In the genomic region with DNA sequence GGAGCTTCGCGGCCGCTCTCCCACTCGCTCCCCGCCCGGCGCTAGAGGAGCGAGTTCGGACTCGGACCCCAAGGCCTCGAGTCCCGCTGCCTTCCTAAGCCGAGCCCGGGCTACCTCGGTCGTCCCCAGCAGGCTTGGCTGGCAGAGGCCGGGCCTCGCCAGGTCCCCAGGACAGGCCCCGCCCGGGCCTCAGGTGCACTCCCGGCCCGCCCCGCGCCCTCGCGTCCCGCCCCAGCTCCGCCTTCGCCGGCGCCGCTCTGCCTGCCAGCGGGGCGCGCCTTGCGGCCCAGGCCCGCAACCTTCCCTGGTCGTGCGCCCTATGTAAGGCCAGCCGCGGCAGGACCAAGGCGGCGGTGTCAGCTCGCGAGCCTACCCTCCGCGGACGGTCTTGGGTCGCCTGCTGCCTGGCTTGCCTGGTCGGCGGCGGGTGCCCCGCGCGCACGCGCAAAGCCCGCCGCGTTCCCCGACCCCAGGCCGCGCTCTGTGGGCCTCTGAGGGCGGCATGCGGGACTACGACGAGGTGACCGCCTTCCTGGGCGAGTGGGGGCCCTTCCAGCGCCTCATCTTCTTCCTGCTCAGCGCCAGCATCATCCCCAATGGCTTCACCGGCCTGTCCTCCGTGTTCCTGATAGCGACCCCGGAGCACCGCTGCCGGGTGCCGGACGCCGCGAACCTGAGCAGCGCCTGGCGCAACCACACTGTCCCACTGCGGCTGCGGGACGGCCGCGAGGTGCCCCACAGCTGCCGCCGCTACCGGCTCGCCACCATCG, we compare ENCODE assay signal across 1 cellular context.
TF ChIP-seq lines count a peak whose summit lies in the region.

SLC22A5 (plus strand) TSS at position 240 of the 770 bp plus-strand sequence; CDS start at position 503, 263 bp downstream.

TF ChIP-seq in K562, 482 proteins besides CTCF, POLR2A, EP300 and RAD21 (continued from another document and continues in another):
- TF ChIP-seq, protein P1, sequence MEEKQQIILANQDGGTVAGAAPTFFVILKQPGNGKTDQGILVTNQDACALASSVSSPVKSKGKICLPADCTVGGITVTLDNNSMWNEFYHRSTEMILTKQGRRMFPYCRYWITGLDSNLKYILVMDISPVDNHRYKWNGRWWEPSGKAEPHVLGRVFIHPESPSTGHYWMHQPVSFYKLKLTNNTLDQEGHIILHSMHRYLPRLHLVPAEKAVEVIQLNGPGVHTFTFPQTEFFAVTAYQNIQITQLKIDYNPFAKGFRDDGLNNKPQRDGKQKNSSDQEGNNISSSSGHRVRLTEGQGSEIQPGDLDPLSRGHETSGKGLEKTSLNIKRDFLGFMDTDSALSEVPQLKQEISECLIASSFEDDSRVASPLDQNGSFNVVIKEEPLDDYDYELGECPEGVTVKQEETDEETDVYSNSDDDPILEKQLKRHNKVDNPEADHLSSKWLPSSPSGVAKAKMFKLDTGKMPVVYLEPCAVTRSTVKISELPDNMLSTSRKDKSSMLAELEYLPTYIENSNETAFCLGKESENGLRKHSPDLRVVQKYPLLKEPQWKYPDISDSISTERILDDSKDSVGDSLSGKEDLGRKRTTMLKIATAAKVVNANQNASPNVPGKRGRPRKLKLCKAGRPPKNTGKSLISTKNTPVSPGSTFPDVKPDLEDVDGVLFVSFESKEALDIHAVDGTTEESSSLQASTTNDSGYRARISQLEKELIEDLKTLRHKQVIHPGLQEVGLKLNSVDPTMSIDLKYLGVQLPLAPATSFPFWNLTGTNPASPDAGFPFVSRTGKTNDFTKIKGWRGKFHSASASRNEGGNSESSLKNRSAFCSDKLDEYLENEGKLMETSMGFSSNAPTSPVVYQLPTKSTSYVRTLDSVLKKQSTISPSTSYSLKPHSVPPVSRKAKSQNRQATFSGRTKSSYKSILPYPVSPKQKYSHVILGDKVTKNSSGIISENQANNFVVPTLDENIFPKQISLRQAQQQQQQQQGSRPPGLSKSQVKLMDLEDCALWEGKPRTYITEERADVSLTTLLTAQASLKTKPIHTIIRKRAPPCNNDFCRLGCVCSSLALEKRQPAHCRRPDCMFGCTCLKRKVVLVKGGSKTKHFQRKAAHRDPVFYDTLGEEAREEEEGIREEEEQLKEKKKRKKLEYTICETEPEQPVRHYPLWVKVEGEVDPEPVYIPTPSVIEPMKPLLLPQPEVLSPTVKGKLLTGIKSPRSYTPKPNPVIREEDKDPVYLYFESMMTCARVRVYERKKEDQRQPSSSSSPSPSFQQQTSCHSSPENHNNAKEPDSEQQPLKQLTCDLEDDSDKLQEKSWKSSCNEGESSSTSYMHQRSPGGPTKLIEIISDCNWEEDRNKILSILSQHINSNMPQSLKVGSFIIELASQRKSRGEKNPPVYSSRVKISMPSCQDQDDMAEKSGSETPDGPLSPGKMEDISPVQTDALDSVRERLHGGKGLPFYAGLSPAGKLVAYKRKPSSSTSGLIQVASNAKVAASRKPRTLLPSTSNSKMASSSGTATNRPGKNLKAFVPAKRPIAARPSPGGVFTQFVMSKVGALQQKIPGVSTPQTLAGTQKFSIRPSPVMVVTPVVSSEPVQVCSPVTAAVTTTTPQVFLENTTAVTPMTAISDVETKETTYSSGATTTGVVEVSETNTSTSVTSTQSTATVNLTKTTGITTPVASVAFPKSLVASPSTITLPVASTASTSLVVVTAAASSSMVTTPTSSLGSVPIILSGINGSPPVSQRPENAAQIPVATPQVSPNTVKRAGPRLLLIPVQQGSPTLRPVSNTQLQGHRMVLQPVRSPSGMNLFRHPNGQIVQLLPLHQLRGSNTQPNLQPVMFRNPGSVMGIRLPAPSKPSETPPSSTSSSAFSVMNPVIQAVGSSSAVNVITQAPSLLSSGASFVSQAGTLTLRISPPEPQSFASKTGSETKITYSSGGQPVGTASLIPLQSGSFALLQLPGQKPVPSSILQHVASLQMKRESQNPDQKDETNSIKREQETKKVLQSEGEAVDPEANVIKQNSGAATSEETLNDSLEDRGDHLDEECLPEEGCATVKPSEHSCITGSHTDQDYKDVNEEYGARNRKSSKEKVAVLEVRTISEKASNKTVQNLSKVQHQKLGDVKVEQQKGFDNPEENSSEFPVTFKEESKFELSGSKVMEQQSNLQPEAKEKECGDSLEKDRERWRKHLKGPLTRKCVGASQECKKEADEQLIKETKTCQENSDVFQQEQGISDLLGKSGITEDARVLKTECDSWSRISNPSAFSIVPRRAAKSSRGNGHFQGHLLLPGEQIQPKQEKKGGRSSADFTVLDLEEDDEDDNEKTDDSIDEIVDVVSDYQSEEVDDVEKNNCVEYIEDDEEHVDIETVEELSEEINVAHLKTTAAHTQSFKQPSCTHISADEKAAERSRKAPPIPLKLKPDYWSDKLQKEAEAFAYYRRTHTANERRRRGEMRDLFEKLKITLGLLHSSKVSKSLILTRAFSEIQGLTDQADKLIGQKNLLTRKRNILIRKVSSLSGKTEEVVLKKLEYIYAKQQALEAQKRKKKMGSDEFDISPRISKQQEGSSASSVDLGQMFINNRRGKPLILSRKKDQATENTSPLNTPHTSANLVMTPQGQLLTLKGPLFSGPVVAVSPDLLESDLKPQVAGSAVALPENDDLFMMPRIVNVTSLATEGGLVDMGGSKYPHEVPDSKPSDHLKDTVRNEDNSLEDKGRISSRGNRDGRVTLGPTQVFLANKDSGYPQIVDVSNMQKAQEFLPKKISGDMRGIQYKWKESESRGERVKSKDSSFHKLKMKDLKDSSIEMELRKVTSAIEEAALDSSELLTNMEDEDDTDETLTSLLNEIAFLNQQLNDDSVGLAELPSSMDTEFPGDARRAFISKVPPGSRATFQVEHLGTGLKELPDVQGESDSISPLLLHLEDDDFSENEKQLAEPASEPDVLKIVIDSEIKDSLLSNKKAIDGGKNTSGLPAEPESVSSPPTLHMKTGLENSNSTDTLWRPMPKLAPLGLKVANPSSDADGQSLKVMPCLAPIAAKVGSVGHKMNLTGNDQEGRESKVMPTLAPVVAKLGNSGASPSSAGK (IDR thresholded peaks at IDR 0.05): peak; percentile 89
- TF ChIP-seq TAF9B (IDR thresholded peaks at IDR 0.05; ENCODE audit: partially characterized antibody) (no peak), PREB (CRISPR knock-in tag; IDR thresholded peaks at IDR 0.05) (0 out of 2 replicates have a peak, but pooled peaks have one; percentile 83), KDM5B (IDR thresholded peaks at IDR 0.05; ENCODE audit: insufficient replicate concordance, low read depth, low read length) (peak; percentile 47), MEF2D (tag; conservative IDR thresholded peaks at IDR 0.05; ENCODE audit: low read depth) (no peak), ATF1 (CRISPR knock-in tag; IDR thresholded peaks at IDR 0.05) (no peak), ATF1 (tag; IDR thresholded peaks at IDR 0.05) (0 out of 2 replicates have a peak, but pooled peaks have one; percentile 16), ZNF695 (CRISPR knock-in tag; IDR thresholded peaks at IDR 0.05) (no peak), CCNT2 (IDR thresholded peaks at IDR 0.05; ENCODE audit: borderline replicate concordance, extremely low read depth, insufficient read length, low read depth, low read length) (peak; percentile 68), SMARCA4 (IDR thresholded peaks at IDR 0.05) (no peak), CBFA2T2 (conservative IDR thresholded peaks at IDR 0.05) (no peak), SIN3B (IDR thresholded peaks at IDR 0.05; ENCODE audit: low read depth) (0 out of 2 replicates have a peak, but pooled peaks have one; percentile 27), HNRNPLL (IDR thresholded peaks at IDR 0.05; ENCODE audit: low read depth, low read length, poor library complexity, severe bottlenecking) (peak; percentile 35), MTA3 (IDR thresholded peaks at IDR 0.05; ENCODE audit: borderline replicate concordance) (0 out of 2 replicates have a peak, but pooled peaks have one; percentile 65), SOX6 (IDR thresholded peaks at IDR 0.05) (peak; percentile 28; the same call in 1 of the 2 replicates), PTRF (tag; IDR thresholded peaks at IDR 0.05) (no peak), ZFX (CRISPR knock-in tag; IDR thresholded peaks at IDR 0.05) (peak; percentile 98), ZNF609 (CRISPR knock-in tag; IDR thresholded peaks at IDR 0.05; ENCODE audit: borderline replicate concordance) (0 out of 2 replicates have a peak, but pooled peaks have one; percentile 80), LCOR (CRISPR knock-in tag; IDR thresholded peaks at IDR 0.05) (0 out of 2 replicates have a peak, but pooled peaks have one; percentile 17)
- TF ChIP-seq, protein P2, sequence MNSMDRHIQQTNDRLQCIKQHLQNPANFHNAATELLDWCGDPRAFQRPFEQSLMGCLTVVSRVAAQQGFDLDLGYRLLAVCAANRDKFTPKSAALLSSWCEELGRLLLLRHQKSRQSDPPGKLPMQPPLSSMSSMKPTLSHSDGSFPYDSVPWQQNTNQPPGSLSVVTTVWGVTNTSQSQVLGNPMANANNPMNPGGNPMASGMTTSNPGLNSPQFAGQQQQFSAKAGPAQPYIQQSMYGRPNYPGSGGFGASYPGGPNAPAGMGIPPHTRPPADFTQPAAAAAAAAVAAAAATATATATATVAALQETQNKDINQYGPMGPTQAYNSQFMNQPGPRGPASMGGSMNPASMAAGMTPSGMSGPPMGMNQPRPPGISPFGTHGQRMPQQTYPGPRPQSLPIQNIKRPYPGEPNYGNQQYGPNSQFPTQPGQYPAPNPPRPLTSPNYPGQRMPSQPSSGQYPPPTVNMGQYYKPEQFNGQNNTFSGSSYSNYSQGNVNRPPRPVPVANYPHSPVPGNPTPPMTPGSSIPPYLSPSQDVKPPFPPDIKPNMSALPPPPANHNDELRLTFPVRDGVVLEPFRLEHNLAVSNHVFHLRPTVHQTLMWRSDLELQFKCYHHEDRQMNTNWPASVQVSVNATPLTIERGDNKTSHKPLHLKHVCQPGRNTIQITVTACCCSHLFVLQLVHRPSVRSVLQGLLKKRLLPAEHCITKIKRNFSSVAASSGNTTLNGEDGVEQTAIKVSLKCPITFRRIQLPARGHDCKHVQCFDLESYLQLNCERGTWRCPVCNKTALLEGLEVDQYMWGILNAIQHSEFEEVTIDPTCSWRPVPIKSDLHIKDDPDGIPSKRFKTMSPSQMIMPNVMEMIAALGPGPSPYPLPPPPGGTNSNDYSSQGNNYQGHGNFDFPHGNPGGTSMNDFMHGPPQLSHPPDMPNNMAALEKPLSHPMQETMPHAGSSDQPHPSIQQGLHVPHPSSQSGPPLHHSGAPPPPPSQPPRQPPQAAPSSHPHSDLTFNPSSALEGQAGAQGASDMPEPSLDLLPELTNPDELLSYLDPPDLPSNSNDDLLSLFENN (IDR thresholded peaks at IDR 0.05; ENCODE audit: low read depth in 2 of 2, low read length in 2 of 2): no peak
- TF ChIP-seq, protein P3, sequence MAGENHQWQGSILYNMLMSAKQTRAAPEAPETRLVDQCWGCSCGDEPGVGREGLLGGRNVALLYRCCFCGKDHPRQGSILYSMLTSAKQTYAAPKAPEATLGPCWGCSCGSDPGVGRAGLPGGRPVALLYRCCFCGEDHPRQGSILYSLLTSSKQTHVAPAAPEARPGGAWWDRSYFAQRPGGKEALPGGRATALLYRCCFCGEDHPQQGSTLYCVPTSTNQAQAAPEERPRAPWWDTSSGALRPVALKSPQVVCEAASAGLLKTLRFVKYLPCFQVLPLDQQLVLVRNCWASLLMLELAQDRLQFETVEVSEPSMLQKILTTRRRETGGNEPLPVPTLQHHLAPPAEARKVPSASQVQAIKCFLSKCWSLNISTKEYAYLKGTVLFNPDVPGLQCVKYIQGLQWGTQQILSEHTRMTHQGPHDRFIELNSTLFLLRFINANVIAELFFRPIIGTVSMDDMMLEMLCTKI (IDR thresholded peaks at IDR 0.05; ENCODE audit: partially characterized antibody): no peak
- TF ChIP-seq, protein P4, sequence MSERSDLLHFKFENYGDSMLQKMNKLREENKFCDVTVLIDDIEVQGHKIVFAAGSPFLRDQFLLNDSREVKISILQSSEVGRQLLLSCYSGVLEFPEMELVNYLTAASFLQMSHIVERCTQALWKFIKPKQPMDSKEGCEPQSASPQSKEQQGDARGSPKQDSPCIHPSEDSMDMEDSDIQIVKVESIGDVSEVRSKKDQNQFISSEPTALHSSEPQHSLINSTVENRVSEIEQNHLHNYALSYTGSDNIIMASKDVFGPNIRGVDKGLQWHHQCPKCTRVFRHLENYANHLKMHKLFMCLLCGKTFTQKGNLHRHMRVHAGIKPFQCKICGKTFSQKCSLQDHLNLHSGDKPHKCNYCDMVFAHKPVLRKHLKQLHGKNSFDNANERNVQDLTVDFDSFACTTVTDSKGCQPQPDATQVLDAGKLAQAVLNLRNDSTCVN (CRISPR knock-in tag; IDR thresholded peaks at IDR 0.05): no peak
